In genomic region chr9:87180846-87181245, GRCh38 we compare ENCODE assay signal across 33 cellular contexts.
"Had no signal": no experiment of that assay in that cellular context is flagged by ENCODE, and none has a peak within 500 bp of the region (broad histone marks: within the 10 kb centered on the region; RNA-seq: fewer than 3 reads in every experiment).

No MANE protein-coding gene starts in this region.

- H3K4me1 Mint-ChIP-seq: activated naive CD4-positive, alpha-beta T cell treated with anti-CD3 and anti-CD28 coated beads, Interleukin-2, amount 50 U/mL, for 24 hours; activated naive CD8-positive, alpha-beta T cell treated with anti-CD3 and anti-CD28 coated beads, Interleukin-2, amount 10 ng/mL, durations not matched to agents 7 days and 5 days; central memory CD8-positive, alpha-beta T cell had no signal

- H3K4me3 Mint-ChIP-seq: activated CD8-positive, alpha-beta T cell treated with anti-CD3 and anti-CD28 coated beads for 36 hours; activated naive CD4-positive, alpha-beta T cell treated with anti-CD3 and anti-CD28 coated beads, Interleukin-2, amount 50 U/mL, for 24 hours; activated naive CD8-positive, alpha-beta T cell treated with anti-CD3 and anti-CD28 coated beads, Interleukin-2, amount 10 ng/mL, durations not matched to agents 7 days and 5 days; activated T-cell treated with anti-CD3 and anti-CD28 coated beads, Interleukin-2, amount 50 U/mL, for 24 hours; central memory CD8-positive, alpha-beta T cell had no signal

- H3K36me3 Mint-ChIP-seq: activated naive CD4-positive, alpha-beta T cell treated with anti-CD3 and anti-CD28 coated beads, Interleukin-2, amount 50 U/mL, for 24 hours; activated naive CD8-positive, alpha-beta T cell treated with anti-CD3 and anti-CD28 coated beads, Interleukin-2, amount 10 ng/mL, durations not matched to agents 7 days and 5 days had no signal

- H3K27ac Mint-ChIP-seq: activated CD8-positive, alpha-beta T cell treated with anti-CD3 and anti-CD28 coated beads for 36 hours; activated naive CD4-positive, alpha-beta T cell treated with anti-CD3 and anti-CD28 coated beads, Interleukin-2, amount 50 U/mL, for 24 hours; activated naive CD8-positive, alpha-beta T cell treated with anti-CD3 and anti-CD28 coated beads, Interleukin-2, amount 10 ng/mL, durations not matched to agents 7 days and 5 days; activated T-cell treated with anti-CD3 and anti-CD28 coated beads, Interleukin-2, amount 50 U/mL, for 24 hours; activated T-helper 2 cell treated with anti-CD3 and anti-CD28 coated beads, Interferon-gamma antibody, Interleukin-2, Interleukin-4, amounts not matched to agents 10 μg/mL and 5 μg/mL and 100 μg/mL, durations not matched to agents 14 hours and 24 hours and 36 hours had no signal

- H3K36me3 ChIP-seq: ascending aorta, cardiac muscle cell, MG63, SJSA1, WERI-Rb-1 had no signal

- H3K9me3 ChIP-seq: SJSA1 had no signal

- H3K27me3 ChIP-seq: ascending aorta, cardiac muscle cell, MG63, SJSA1 had no signal

- ATAC-seq: activated CD8-positive, alpha-beta T cell treated with anti-CD3 and anti-CD28 coated beads for 36 hours; Panc1 had no signal

- H3K27me3 Mint-ChIP-seq: activated naive CD8-positive, alpha-beta T cell treated with anti-CD3 and anti-CD28 coated beads, Interleukin-2, amount 10 ng/mL, durations not matched to agents 7 days and 5 days; central memory CD8-positive, alpha-beta T cell had no signal

- H3K4me3 ChIP-seq: ascending aorta, cardiac muscle cell, MG63, SJSA1 had no signal

- DNase-seq: activated CD4-positive, alpha-beta T cell treated with anti-CD3 and anti-CD28 coated beads for 1 hour; activated CD4-positive, alpha-beta T cell treated with anti-CD3 and anti-CD28 coated beads for 48 hours; activated CD4-positive, alpha-beta T cell treated with anti-CD3 and anti-CD28 coated beads, Interleukin-2, amount 50 U/mL, for 4 hours; activated CD4-positive, CD25-positive, alpha-beta regulatory T cell; activated CD8-positive, alpha-beta T cell treated with anti-CD3 and anti-CD28 coated beads for 36 hours; activated gamma-delta T cell; activated naive CD4-positive, alpha-beta T cell treated with Interleukin-2 at 50 U/mL for 16 hours; activated naive CD8-positive, alpha-beta T cell treated with anti-CD3 and anti-CD28 coated beads, Interleukin-2, amount 10 ng/mL, durations not matched to agents 7 days and 5 days; activated T-cell treated with anti-CD3 and anti-CD28 coated beads, Interleukin-2, amount 50 U/mL, for 24 hours; amygdala; Karpas-422; KBM-7; MG63; NCI-H1048; NCI-H1105 treated with DMSO at 0.1 percent for 48 hours; NCI-H1436 treated with DMSO at 0.1 percent for 48 hours; NCI-H1694 treated with DMSO at 0.1 percent for 48 hours; NCI-H2029; NCI-H345; NCI-H524 treated with DMSO at 0.1 percent for 48 hours; SHP77; SW 1271; T-helper 1 cell; T-helper 2 cell; T1000; WERI-Rb-1 had no signal

- H3K4me1 ChIP-seq: ascending aorta had no signal

- H3K27ac ChIP-seq: ascending aorta, cardiac muscle cell, SJSA1, WERI-Rb-1 had no signal

- H3K9me3 Mint-ChIP-seq: activated T-helper 2 cell treated with anti-CD3 and anti-CD28 coated beads, Interferon-gamma antibody, Interleukin-2, Interleukin-4, amounts not matched to agents 10 μg/mL and 5 μg/mL and 100 μg/mL, durations not matched to agents 14 hours and 24 hours and 36 hours; central memory CD8-positive, alpha-beta T cell had no signal
